In genomic region chr18:56575819-56576663, GRCh38 we compare ENCODE assay signal across 1 cellular context.
TF ChIP-seq lines count a peak whose summit lies in the region.

No MANE protein-coding gene starts in this region.

TF ChIP-seq in GM23338, 12 proteins besides CTCF, POLR2A, EP300 and RAD21 (continued from another document):
- no peak for TF ChIP-seq ZNF462 (CRISPR knock-in tag; IDR thresholded peaks at IDR 0.05)
